ENCODE assay signal across 13 cellular contexts in the genomic region with DNA sequence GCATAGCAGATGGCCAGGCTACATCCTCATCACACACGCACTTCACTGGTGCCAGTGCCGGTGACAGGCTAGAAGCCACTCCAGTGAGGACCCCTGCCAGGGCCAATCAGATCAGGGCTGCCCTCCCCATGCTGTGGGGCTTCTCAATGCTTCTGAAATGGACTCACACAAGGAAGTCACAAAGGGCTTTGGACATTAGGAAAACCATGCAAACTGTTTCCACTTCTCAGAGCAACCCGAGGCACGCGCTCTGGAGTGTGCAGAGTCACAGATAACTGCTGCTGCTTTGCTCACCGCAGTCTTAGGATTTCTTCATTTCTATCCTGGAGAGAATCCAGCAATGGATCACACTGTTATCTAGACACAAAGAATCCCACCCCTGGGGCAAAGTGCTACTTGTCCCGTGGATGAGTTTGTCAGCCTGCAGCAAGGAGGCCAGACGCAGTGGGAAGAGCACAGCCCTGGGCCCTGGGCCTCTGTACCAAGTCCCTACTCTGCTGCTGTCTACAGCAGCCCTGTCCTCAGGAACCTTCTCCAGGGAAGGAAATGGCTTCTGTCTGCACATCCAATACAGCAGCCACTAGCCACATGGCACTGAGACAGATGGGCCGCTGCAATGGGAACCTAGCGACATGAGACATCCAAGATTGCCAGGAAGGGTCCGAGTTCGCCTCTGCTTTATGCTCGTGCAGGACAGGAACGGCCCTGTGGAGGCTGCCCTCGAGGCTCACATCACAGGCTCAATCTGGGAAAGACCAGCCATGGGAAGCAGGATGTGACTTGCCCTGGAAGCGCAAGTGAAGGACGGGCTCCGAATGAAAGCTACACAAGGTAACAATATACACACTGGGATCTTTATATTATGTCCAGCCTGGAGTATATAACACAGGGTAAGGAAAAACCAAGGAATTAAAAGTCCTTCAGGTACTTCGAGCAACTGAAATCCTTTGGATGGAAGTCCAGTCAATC.
A peak's percentile ranks its signal among the peaks of the same experiment; 100 is the strongest.
DNase-seq lines count a peak whose midpoint lies in the region; ATAC-seq and TF ChIP-seq lines count a peak whose summit lies in the region.
"Had no signal": no experiment of that assay in that cellular context is flagged by ENCODE, and none has a peak within 500 bp of the region (broad histone marks: within the 10 kb centered on the region; RNA-seq: fewer than 3 reads in every experiment).

No MANE protein-coding gene starts in this region.

- CTCF ChIA-PET in AG04450 (lab: Charles Lee) = interaction anchor here (0.6 to 3.6 kb wide), 2 partner anchors 46 to 298 kb away, joined by 7 to 22 read pairs; no protein-coding TSS in a partner anchor

- POLR2A ChIA-PET in AG04450 (lab: Yijun Ruan, JAX) = no interaction called here

- H3K9me3 ChIP-seq in AG04450 (ENCODE audit: control insufficient read depth, insufficient read depth, low read length) = no peaks in the 10 kb centered on the region; the same call in 1 of the 2 replicates

- ATAC-seq in HG02588 (IDR thresholded peaks at IDR 0.05; ENCODE audit: unreplicated experiment) = no peak
- ATAC-seq in HG03342 (IDR thresholded peaks at IDR 0.05; ENCODE audit: unreplicated experiment) = no peak
- ATAC-seq: Panc1 had no signal

- no peak overlapping the region for H3K4me3 ChIP-seq in AG04450 (ENCODE audit: low read depth, low read length)
- H3K4me3 ChIP-seq: dorsolateral prefrontal cortex had no signal

- TF ChIP-seq CTCF in AG04450 (IDR thresholded peaks at IDR 0.05; ENCODE audit: low read depth, low read length) = no peak

- no peaks in the 10 kb centered on the region for H3K27me3 ChIP-seq in AG04450 (ENCODE audit: control insufficient read depth, insufficient read depth, low read length)
- H3K27me3 ChIP-seq: dorsolateral prefrontal cortex had no signal

- DNase-seq in AG04450 (ENCODE audit: low read depth, low spot score) (no peak), NCI-H524 (lab: John Stamatoyannopoulos, UW) (peak; percentile 81 to 87), fibroblast of peridontal ligament (ENCODE audit: extremely low read depth) (peak; percentile 30), mucosa of gallbladder (ENCODE audit: low spot score) (peak; percentile 31), anterior cingulate cortex (lab: John Stamatoyannopoulos, UW) (no peak), DMS 273 (lab: John Stamatoyannopoulos, UW; ENCODE audit: unreplicated experiment) (no peak)
- DNase-seq: dorsolateral prefrontal cortex; NCI-H2081 treated with DMSO at 0.1 percent for 48 hours; stimulated activated CD4-positive, alpha-beta T cell treated with anti-CD3 and anti-CD28 coated beads, Interleukin-4, amount 100 ng/mL, for 1 hour; substantia nigra had no signal

- H3K27ac ChIP-seq in AG04450 (ENCODE audit: low read depth, low read length) = peak overlapping the region; percentile 80

Comparison
In these comparisons a context has a peak if more than half of its experiments do, and no peak if none do; other contexts are left out.
1. DNase-seq: peak in NCI-H524 (2 of 2), fibroblast of peridontal ligament (single experiment) and mucosa of gallbladder (single experiment); none in AG04450 (single experiment), anterior cingulate cortex (0 of 58) and DMS 273 (single experiment).